9 cellular contexts compared by ENCODE assay signal in genomic region chr4:126604273-126604867, GRCh38.
A peak's percentile ranks its signal among the peaks of the same experiment; 100 is the strongest.
DNase-seq lines count a peak whose midpoint lies in the region; ATAC-seq and TF ChIP-seq lines count a peak whose summit lies in the region.
"Had no signal": no experiment of that assay in that cellular context is flagged by ENCODE, and none has a peak within 500 bp of the region (broad histone marks: within the 10 kb centered on the region; RNA-seq: fewer than 3 reads in every experiment).

No MANE protein-coding gene starts in this region.

- TF ChIP-seq CTCF in mammary epithelial cell (conservative IDR thresholded peaks at IDR 0.05 in 1 of 2, IDR thresholded peaks at IDR 0.05 in 1 of 2; ENCODE audit: extremely low read depth in 1 of 2, insufficient read depth in 1 of 2, low read depth in 1 of 2, low read length in 2 of 2) (peak; percentile 79 to 83), lower lobe of right lung (IDR thresholded peaks at IDR 0.05) (peak; percentile 53)

- H2AFZ ChIP-seq in mammary epithelial cell (ENCODE audit: low read depth, low read length): no peak overlapping the region

- H3K9ac ChIP-seq in mammary epithelial cell (ENCODE audit: insufficient read depth, low read length): no peak overlapping the region

- intact Hi-C loops in mammary epithelial cell (cut with micrococcal nuclease) (loop anchor here (5.0 to 10.0 kb wide), 2 partner anchors 860 to 1292 kb away; partner anchors contain the start of gene FAT4), lower lobe of right lung (cut with DNase I) (no loop called here)

- H3K27me3 ChIP-seq in mammary epithelial cell (ENCODE audit: insufficient read depth, low read length) (no peaks in the 10 kb centered on the region), lower lobe of right lung (ENCODE audit: low read depth) (no peaks in the 10 kb centered on the region)

- H3K27ac ChIP-seq in mammary epithelial cell (ENCODE audit: insufficient read depth, low read depth, low read length) (no peak overlapping the region), lower lobe of right lung (no peak overlapping the region)

- no peaks in the 10 kb centered on the region for H3K4me1 ChIP-seq in mammary epithelial cell (ENCODE audit: insufficient read depth, low read length)
- no peaks in the 10 kb centered on the region for H3K4me1 ChIP-seq in lower lobe of right lung

- H4K20me1 ChIP-seq in mammary epithelial cell (ENCODE audit: insufficient read depth, low read length): no peaks in the 10 kb centered on the region

- H3K36me3 ChIP-seq in mammary epithelial cell (ENCODE audit: insufficient read depth, low read length) (no peaks in the 10 kb centered on the region), lower lobe of right lung (no peaks in the 10 kb centered on the region)

- H3K4me2 ChIP-seq in mammary epithelial cell (ENCODE audit: insufficient read depth, low read depth, low read length): no peak overlapping the region

- BruUV-seq in mammary epithelial cell (replicated peaks; lab: Mats Ljungman, UMichigan): no TSS peak

- peak; percentile 65 for ATAC-seq in GM19395 (IDR thresholded peaks at IDR 0.05; ENCODE audit: unreplicated experiment)
- ATAC-seq in lower lobe of right lung: no peak
- no peak for ATAC-seq in GM21526 (IDR thresholded peaks at IDR 0.05; ENCODE audit: low FRiP score, unreplicated experiment)

- H3K9me3 ChIP-seq in mammary epithelial cell (replicated peaks; ENCODE audit: insufficient read depth, low read length): no peaks in the 10 kb centered on the region
- no peaks in the 10 kb centered on the region for H3K9me3 ChIP-seq in lower lobe of right lung

- in situ Hi-C loops in mammary epithelial cell (cut with MboI; ENCODE audit: low sequenced_read_pairs in 2 of 2): loop anchor here in 1 of 2 donors (25.0 kb wide), 1 partner anchor 1292 kb away; the partner anchor contains the start of gene FAT4

- CTCF ChIA-PET in mammary epithelial cell (lab: Charles Lee; ENCODE audit: low non-redundant PET): no interaction called here

- H3K4me3 ChIP-seq in mammary epithelial cell (replicated peaks in 1 of 3; ENCODE audit: insufficient read depth in 1 of 3, low read depth in 2 of 3, low read length in 3 of 3) (no peak overlapping the region), lower lobe of right lung (no peak overlapping the region)

- WGBS in mammary epithelial cell (ENCODE audit: low coverage, missing lambda C conversion rate): 18% methylated on average over 3 of the region's 3 CpGs

- dilution Hi-C loops in mammary epithelial cell (cut with HindIII; ENCODE audit: low sequenced_read_pairs): no loop called here

- DNase-seq in AG08396 (ENCODE audit: low spot score): peak; percentile 49
- peak; percentile 32 for DNase-seq in NCI-H1092 treated with DMSO at 0.1 percent for 48 hours (lab: John Stamatoyannopoulos, UW)
- peak; percentile 19 for DNase-seq in mammary epithelial cell
- DNase-seq in lower lobe of right lung: no peak
- no peak for DNase-seq in NCI-H2196 treated with DMSO at 0.1 percent for 48 hours (lab: John Stamatoyannopoulos, UW; ENCODE audit: unreplicated experiment)
- no peak for DNase-seq in GF-D8 (lab: John Stamatoyannopoulos, UW)
- DNase-seq: stimulated activated naive B cell treated with anti-CD40 and anti-IgM and Interleukin-4, amounts not matched to agents 10 μg/mL and 1 μg/mL and 100 μg/mL, for 72 hours had no signal

- H3K79me2 ChIP-seq in mammary epithelial cell (ENCODE audit: insufficient read depth, low read length): no peaks in the 10 kb centered on the region

Comparison
In these comparisons a context has a peak if more than half of its experiments do, and no peak if none do; other contexts are left out.
1. DNase-seq: peak in AG08396 (single experiment), NCI-H1092 treated with DMSO at 0.1 percent for 48 hours (single experiment) and mammary epithelial cell (single experiment); none in lower lobe of right lung (single experiment), NCI-H2196 treated with DMSO at 0.1 percent for 48 hours (single experiment) and GF-D8 (single experiment).